ENCODE assay signal across 2 cellular contexts in the genomic region with DNA sequence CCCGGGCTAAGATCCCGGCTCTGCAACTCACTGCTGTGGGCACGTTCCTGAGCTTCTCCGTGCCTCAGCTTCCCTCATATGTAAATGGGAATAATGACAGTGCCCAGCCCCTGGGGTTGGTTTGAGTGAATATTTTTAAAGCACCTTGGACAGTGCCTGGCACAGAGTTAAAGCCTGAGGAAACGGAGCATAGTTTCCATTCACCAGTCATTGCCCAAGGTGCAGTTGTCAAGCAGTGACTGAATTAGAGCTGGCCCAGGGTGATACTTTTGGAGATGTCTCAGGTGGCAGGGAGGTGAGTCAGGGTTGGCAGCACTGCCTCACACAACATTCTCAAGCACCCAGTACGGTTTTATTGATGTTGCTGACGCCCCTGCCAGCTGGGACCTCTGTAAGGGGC.
TF ChIP-seq lines count a peak whose summit lies in the region.

No MANE protein-coding gene starts in this region.

TF ChIP-seq in Ishikawa, 13 proteins besides CTCF, POLR2A, EP300 and RAD21:
- TF ChIP-seq CEBPB (IDR thresholded peaks at IDR 0.05) (no peak), REST (IDR thresholded peaks at IDR 0.05; ENCODE audit: low read depth) (peak; percentile 77), TAF1 (IDR thresholded peaks at IDR 0.05; ENCODE audit: low read depth) (no peak)

TF ChIP-seq in H1, 55 proteins besides CTCF, POLR2A, EP300 and RAD21:
- TF ChIP-seq SIRT6 (IDR thresholded peaks at IDR 0.05; ENCODE audit: low read length): no peak
- no peak for TF ChIP-seq ZNF274 (IDR thresholded peaks at IDR 0.05; ENCODE audit: borderline replicate concordance, extremely low read depth, low read length)
- TF ChIP-seq CEBPB (IDR thresholded peaks at IDR 0.05; ENCODE audit: low read depth, low read length): no peak
- no peak for TF ChIP-seq EZH2 (IDR thresholded peaks at IDR 0.05; ENCODE audit: low read depth, low read length, severe bottlenecking)
- TF ChIP-seq KDM1A (IDR thresholded peaks at IDR 0.05; ENCODE audit: borderline replicate concordance, low read length): no peak
- no peak for TF ChIP-seq RNF2 (IDR thresholded peaks at IDR 0.05; ENCODE audit: borderline replicate concordance, low read depth, low read length, missing control alignments, poor library complexity, severe bottlenecking)
- no peak for TF ChIP-seq NRF1 (IDR thresholded peaks at IDR 0.05; ENCODE audit: low read depth, low read length)
- TF ChIP-seq BRCA1 (IDR thresholded peaks at IDR 0.05; ENCODE audit: low read depth, low read length): no peak
- no peak for TF ChIP-seq SP2 (IDR thresholded peaks at IDR 0.05; ENCODE audit: low read length)
- no peak for TF ChIP-seq ATF3 (IDR thresholded peaks at IDR 0.05; ENCODE audit: insufficient read depth, low read depth, low read length)
- no peak for TF ChIP-seq TBP (IDR thresholded peaks at IDR 0.05; ENCODE audit: low read depth, low read length)
- no peak for TF ChIP-seq CHD2 (IDR thresholded peaks at IDR 0.05; ENCODE audit: low read length)
